In genomic region chr18:59783138-59783537, GRCh38 we compare ENCODE assay signal across 8 cellular contexts.
DNase-seq lines count a peak whose midpoint lies in the region; ATAC-seq, FAIRE-seq and TF ChIP-seq lines count a peak whose summit lies in the region.

No MANE protein-coding gene starts in this region.

- H3K4me3 ChIP-seq in prostate gland: no peak overlapping the region

- ATAC-seq in HG02852 (IDR thresholded peaks at IDR 0.05; ENCODE audit: unreplicated experiment): peak; percentile 81
- ATAC-seq in activated CD8-positive, alpha-beta T cell treated with anti-CD3 and anti-CD28 coated beads for 36 hours: peak; percentile 51

- H3K4me3 Mint-ChIP-seq in activated CD8-positive, alpha-beta T cell treated with anti-CD3 and anti-CD28 coated beads for 36 hours: no peak overlapping the region

- CTCF ChIA-PET in activated CD8-positive, alpha-beta T cell treated with anti-CD3 and anti-CD28 coated beads for 36 hours (lab: Charles Lee): interaction anchor here (2.1 kb wide), 1 partner anchor 40 kb away, joined by 16 read pairs; no protein-coding TSS in a partner anchor

- peak; percentile 28 for TF ChIP-seq CTCF in activated CD8-positive, alpha-beta T cell treated with anti-CD3 and anti-CD28 coated beads for 36 hours (IDR thresholded peaks at IDR 0.05)
- TF ChIP-seq CTCF in prostate gland (IDR thresholded peaks at IDR 0.05): peak in 2 of 4 experiments; percentile 10 to 28

- H3K9me3 ChIP-seq in prostate gland: no peaks in the 10 kb centered on the region

- 32% methylated on average over 5 of the region's 5 CpGs for WGBS in prostate gland

- H3K27ac Mint-ChIP-seq in activated CD8-positive, alpha-beta T cell treated with anti-CD3 and anti-CD28 coated beads for 36 hours: no peak overlapping the region

- intact Hi-C loops in activated CD8-positive, alpha-beta T cell treated with anti-CD3 and anti-CD28 coated beads for 36 hours (cut with micrococcal nuclease): loop anchor here (5.0 kb wide), 1 partner anchor 39 kb away; no protein-coding TSS in a partner anchor
- intact Hi-C loops in prostate gland (cut with DNase I): loop anchor here (2.0 to 5.0 kb wide), 2 partner anchors 39 to 76 kb away; no protein-coding TSS in a partner anchor

- DNase-seq in AML-193 (lab: John Stamatoyannopoulos, UW) (peak; percentile 4 to 42), GM18507 (ENCODE audit: extremely low spot score, insufficient read length, low read depth) (peak; percentile 28), NCI-H1436 treated with DMSO at 0.1 percent for 48 hours (lab: John Stamatoyannopoulos, UW) (peak; percentile 31), kidney glomerular epithelial cell (lab: John Stamatoyannopoulos, UW) (peak; percentile 75), prostate gland (ENCODE audit: low spot score) (no peak), GF-D8 (lab: John Stamatoyannopoulos, UW) (no peak)
- peak; percentile 47 for DNase-seq in activated CD8-positive, alpha-beta T cell treated with anti-CD3 and anti-CD28 coated beads for 36 hours

- no peaks in the 10 kb centered on the region for H3K27me3 ChIP-seq in prostate gland (replicated peaks; ENCODE audit: insufficient read depth)

- no peaks in the 10 kb centered on the region for H3K4me1 Mint-ChIP-seq in activated CD8-positive, alpha-beta T cell treated with anti-CD3 and anti-CD28 coated beads for 36 hours (ENCODE audit: low read depth)

- H3K27ac ChIP-seq in prostate gland: no peak overlapping the region

- peaks cover 3% of the 10 kb centered on the region for H3K27me3 Mint-ChIP-seq in activated CD8-positive, alpha-beta T cell treated with anti-CD3 and anti-CD28 coated beads for 36 hours

- TF ChIP-seq POLR2A in prostate gland (IDR thresholded peaks at IDR 0.05): no peak

- no peaks in the 10 kb centered on the region for H3K36me3 ChIP-seq in prostate gland

- FAIRE-seq in GM18507 (lab: Jason Lieb, UNC): peak; percentile 88

- H3K4me1 ChIP-seq in prostate gland (replicated peaks): no peaks in the 10 kb centered on the region

- POLR2A ChIA-PET in activated CD8-positive, alpha-beta T cell treated with anti-CD3 and anti-CD28 coated beads for 36 hours (lab: Charles Lee): no interaction called here

- no peaks in the 10 kb centered on the region for H3K9me3 Mint-ChIP-seq in activated CD8-positive, alpha-beta T cell treated with anti-CD3 and anti-CD28 coated beads for 36 hours

- no peaks in the 10 kb centered on the region for H3K36me3 Mint-ChIP-seq in activated CD8-positive, alpha-beta T cell treated with anti-CD3 and anti-CD28 coated beads for 36 hours (ENCODE audit: low read depth)

Comparison
In these comparisons a context has a peak if more than half of its experiments do, and no peak if none do; other contexts are left out.
1. DNase-seq: peak in AML-193 (2 of 2), GM18507 (single experiment), NCI-H1436 treated with DMSO at 0.1 percent for 48 hours (single experiment), activated CD8-positive, alpha-beta T cell treated with anti-CD3 and anti-CD28 coated beads for 36 hours (single experiment) and kidney glomerular epithelial cell (single experiment); none in prostate gland (single experiment) and GF-D8 (single experiment).